In the genomic region with DNA sequence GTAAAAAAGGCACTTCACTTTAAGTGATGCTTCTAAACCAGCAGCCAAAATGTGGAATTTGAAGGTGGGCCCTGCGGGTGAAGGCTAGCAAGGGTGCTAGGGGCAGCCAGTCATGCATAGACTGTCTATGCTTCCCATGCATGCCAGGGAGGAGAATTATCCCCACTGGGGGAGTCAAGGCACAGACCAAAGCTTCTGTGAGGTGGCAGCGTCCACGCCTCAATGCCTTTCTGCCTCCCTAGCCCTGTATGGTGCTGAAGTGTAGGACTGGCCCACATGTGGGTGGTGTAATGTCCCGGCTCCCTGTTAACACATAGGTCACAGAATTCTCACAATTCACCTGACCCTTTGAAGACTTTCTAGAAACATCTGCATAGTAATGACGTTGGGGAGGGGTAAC, we compare ENCODE assay signal across 25 cellular contexts. TPM values are rescaled to one million over a fixed set of nuclear protein-coding genes. Genes with fewer than 3 reads are reported as not detected.
"Had no signal": no experiment of that assay in that cellular context is flagged by ENCODE, and none has a peak within 500 bp of the region (broad histone marks: within the 10 kb centered on the region; RNA-seq: fewer than 3 reads in every experiment).

No MANE protein-coding gene starts in this region.

- H3K4me1 Mint-ChIP-seq: immature natural killer cell had no signal

- DNase-seq: activated CD4-positive, alpha-beta T cell treated with anti-CD3 and anti-CD28 coated beads, Interleukin-2, amount 50 U/mL, for 1 hour; activated CD4-positive, CD25-positive, alpha-beta regulatory T cell treated with anti-CD3 and anti-CD28 coated beads, Interleukin-2, amount 50 U/mL, for 72 hours; activated CD8-positive, alpha-beta memory T cell treated with anti-CD3 and anti-CD28 coated beads for 24 hours; activated CD8-positive, alpha-beta memory T cell treated with anti-CD3 and anti-CD28 coated beads, Interleukin-2, amount 50 U/mL, for 48 hours; activated naive CD4-positive, alpha-beta T cell treated with Interleukin-2 at 50 U/mL for 16 hours; activated naive CD8-positive, alpha-beta T cell treated with anti-CD3 and anti-CD28 coated beads for 36 hours; activated T-cell treated with anti-CD3 and anti-CD28 coated beads, Interleukin-2, amount 50 U/mL, for 4 hours; amniotic stem cell; dermis blood vessel endothelial cell; effector memory CD4-positive, alpha-beta T cell; foreskin melanocyte; immature natural killer cell; naive thymus-derived CD4-positive, alpha-beta T cell; retina; sigmoid colon; stimulated activated CD4-positive, alpha-beta T cell treated with anti-CD3 and anti-CD28 coated beads, Interleukin-15, amount 100 ng/mL, for 24 hours; stomach; T-helper 1 cell; WERI-Rb-1 had no signal

- H3K9me3 ChIP-seq: sigmoid colon, stomach had no signal

- H3K36me3 Mint-ChIP-seq: activated naive CD8-positive, alpha-beta T cell treated with anti-CD3 and anti-CD28 coated beads for 36 hours; immature natural killer cell; naive thymus-derived CD4-positive, alpha-beta T cell; neural progenitor cell; stimulated activated memory B cell treated with anti-CD40 and anti-IgM and Interleukin-4, amounts not matched to agents 10 μg/mL and 1 μg/mL and 100 μg/mL, for 72 hours had no signal

- H3K36me3 ChIP-seq: cardiac muscle cell, neural progenitor cell, sigmoid colon, stomach, WERI-Rb-1 had no signal

- H3K4me3 ChIP-seq: cardiac muscle cell, hepatocyte, smooth muscle cell had no signal

- H3K27ac Mint-ChIP-seq: activated naive CD8-positive, alpha-beta T cell treated with anti-CD3 and anti-CD28 coated beads for 36 hours; immature natural killer cell; naive thymus-derived CD4-positive, alpha-beta T cell; neural progenitor cell; stimulated activated memory B cell treated with anti-CD40 and anti-IgM and Interleukin-4, amounts not matched to agents 10 μg/mL and 1 μg/mL and 100 μg/mL, for 72 hours had no signal

- H3K9me3 Mint-ChIP-seq: immature natural killer cell, neural progenitor cell had no signal

- H3K27ac ChIP-seq: cardiac muscle cell, hepatocyte, neural progenitor cell, sigmoid colon, stomach, WERI-Rb-1 had no signal

- H3K4me3 Mint-ChIP-seq: activated naive CD8-positive, alpha-beta T cell treated with anti-CD3 and anti-CD28 coated beads for 36 hours; activated T-cell treated with anti-CD3 and anti-CD28 coated beads, Interleukin-2, amount 50 U/mL, for 4 hours; immature natural killer cell; stimulated activated memory B cell treated with anti-CD40 and anti-IgM and Interleukin-4, amounts not matched to agents 10 μg/mL and 1 μg/mL and 100 μg/mL, for 72 hours had no signal

RNA-seq across cellular contexts. Expression of a gene that starts 1.9 kb away (rescaled TPM):
- total RNA-seq: activated naive CD8-positive, alpha-beta T cell treated with anti-CD3 and anti-CD28 coated beads for 36 hours; activated T-cell treated with anti-CD3 and anti-CD28 coated beads, Interleukin-2, amount 50 U/mL, for 4 hours; cardiac muscle cell; chondrocyte; dermis blood vessel endothelial cell; smooth muscle cell had no signal
- polyA plus RNA-seq: cardiac muscle cell; hepatocyte; immature natural killer cell; naive thymus-derived CD4-positive, alpha-beta T cell; smooth muscle cell had no signal
